In the genomic region with DNA sequence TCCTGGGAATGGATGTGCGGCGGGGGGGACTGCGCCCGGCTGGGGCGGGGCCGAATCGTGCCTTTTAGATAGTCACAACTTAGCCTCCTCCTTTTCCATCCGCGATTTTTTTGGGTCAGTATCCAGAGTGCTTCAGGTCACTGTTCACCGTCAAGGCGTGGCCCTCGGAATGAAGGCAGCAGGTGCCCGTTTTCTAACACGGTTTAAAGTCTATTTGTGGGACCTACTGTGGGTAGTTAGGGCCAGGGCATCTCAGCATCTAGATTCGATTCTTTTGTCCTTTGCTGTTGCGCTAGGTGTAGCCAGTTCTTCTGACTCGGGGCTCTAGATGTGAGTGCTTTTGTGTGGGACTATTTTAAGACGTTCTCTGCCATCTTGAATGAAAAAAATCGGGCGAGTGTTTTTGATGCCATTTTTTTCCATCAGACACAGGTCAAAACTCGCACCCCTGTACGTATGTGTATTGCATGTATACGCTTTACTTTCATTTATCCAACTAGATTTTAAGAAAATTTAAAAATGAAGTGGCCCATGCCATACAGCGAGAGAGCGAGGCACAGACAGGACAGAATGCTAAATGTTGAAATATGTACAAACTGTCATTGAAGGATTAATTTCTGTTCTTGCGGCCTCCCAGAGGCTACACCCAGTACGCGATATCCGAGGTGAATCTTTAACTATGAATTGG, we compare ENCODE assay signal across 1 cellular context.
TF ChIP-seq lines count a peak whose summit lies in the region.

No MANE protein-coding gene starts in this region.

TF ChIP-seq in GM23338, 12 proteins besides CTCF, POLR2A, EP300 and RAD21 (continued from another document):
- no peak for TF ChIP-seq ZNF462 (CRISPR knock-in tag; IDR thresholded peaks at IDR 0.05)
